13 cellular contexts compared by ENCODE assay signal in the genomic region with DNA sequence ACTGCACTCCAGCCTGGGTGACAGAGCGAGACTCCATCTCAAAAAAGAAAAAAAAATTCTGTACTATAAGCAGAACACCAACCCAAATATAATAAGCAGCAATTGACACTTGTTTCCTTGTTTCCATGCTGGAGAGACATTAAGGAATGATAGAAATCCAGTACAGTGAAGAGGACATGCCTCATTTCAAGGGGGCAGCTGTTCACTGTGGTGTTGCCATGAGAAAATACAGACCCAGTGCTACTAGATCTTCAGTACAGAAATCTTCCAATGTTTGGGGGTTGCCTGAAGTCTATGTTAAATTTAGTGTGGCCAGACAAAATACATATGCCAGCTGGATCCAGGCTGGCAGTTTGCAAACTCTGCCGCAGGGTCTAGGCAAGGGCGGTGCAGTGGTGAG. TPM values are rescaled to one million over a fixed set of nuclear protein-coding genes. Genes with fewer than 3 reads are reported as not detected.
DNase-seq lines count a peak whose midpoint lies in the region; ATAC-seq and TF ChIP-seq lines count a peak whose summit lies in the region.
"Had no signal": no experiment of that assay in that cellular context is flagged by ENCODE, and none has a peak within 500 bp of the region (broad histone marks: within the 10 kb centered on the region; RNA-seq: fewer than 3 reads in every experiment).

No MANE protein-coding gene starts in this region.

- peak overlapping the region; percentile 25 for H3K27ac Mint-ChIP-seq in activated naive CD4-positive, alpha-beta T cell treated with anti-CD3 and anti-CD28 coated beads, Interleukin-2, amount 50 U/mL, for 24 hours
- peak overlapping the region; percentile 48 for H3K27ac Mint-ChIP-seq in activated CD4-positive, alpha-beta memory T cell treated with anti-CD3 and anti-CD28 coated beads, Interleukin-2, amount 10 ng/mL, durations not matched to agents 7 days and 5 days
- peak overlapping the region in 5 of 6 donors; percentile 20 to 97 (median 67) for H3K27ac Mint-ChIP-seq in immature natural killer cell
- H3K27ac Mint-ChIP-seq: progenitor cell of endocrine pancreas had no signal

- peaks cover 0 to 41% (median 19%) of the 10 kb centered on the region in 4 donors for H3K4me1 ChIP-seq in tibial nerve

- peaks cover 85% of the 10 kb centered on the region for H3K4me1 Mint-ChIP-seq in activated naive CD4-positive, alpha-beta T cell treated with anti-CD3 and anti-CD28 coated beads, Interleukin-2, amount 50 U/mL, for 24 hours
- H3K4me1 Mint-ChIP-seq in activated CD4-positive, alpha-beta memory T cell treated with anti-CD3 and anti-CD28 coated beads, Interleukin-2, amount 10 ng/mL, durations not matched to agents 7 days and 5 days: peaks cover 77% of the 10 kb centered on the region
- peaks cover 69 to 80% of the 10 kb centered on the region in 2 donors for H3K4me1 Mint-ChIP-seq in immature natural killer cell

- H3K27me3 Mint-ChIP-seq in activated naive CD4-positive, alpha-beta T cell treated with anti-CD3 and anti-CD28 coated beads, Interleukin-2, amount 50 U/mL, for 24 hours: no peaks in the 10 kb centered on the region
- no peaks in the 10 kb centered on the region for H3K27me3 Mint-ChIP-seq in activated CD4-positive, alpha-beta memory T cell treated with anti-CD3 and anti-CD28 coated beads, Interleukin-2, amount 10 ng/mL, durations not matched to agents 7 days and 5 days
- peaks cover 0 to 4% (median 2%) of the 10 kb centered on the region in 3 donors for H3K27me3 Mint-ChIP-seq in immature natural killer cell (ENCODE audit: low read depth in 3 of 3)

- CTCF ChIA-PET in activated CD4-positive, alpha-beta memory T cell treated with anti-CD3 and anti-CD28 coated beads, Interleukin-2, amount 10 ng/mL, durations not matched to agents 7 days and 5 days (lab: Charles Lee): interaction anchor here (0.6 to 2.3 kb wide), 2 partner anchors 27 to 32 kb away, joined by 3 to 23 read pairs; no protein-coding TSS in a partner anchor

- H3K9me3 Mint-ChIP-seq in activated naive CD4-positive, alpha-beta T cell treated with anti-CD3 and anti-CD28 coated beads, Interleukin-2, amount 50 U/mL, for 24 hours: no peaks in the 10 kb centered on the region
- peaks cover 2% of the 10 kb centered on the region for H3K9me3 Mint-ChIP-seq in activated CD4-positive, alpha-beta memory T cell treated with anti-CD3 and anti-CD28 coated beads, Interleukin-2, amount 10 ng/mL, durations not matched to agents 7 days and 5 days
- H3K9me3 Mint-ChIP-seq in immature natural killer cell: no peaks in the 10 kb centered on the region

- WGBS in tibial nerve, 2 donors: 97% methylated on average over 3 of the region's 3 CpGs

- peak overlapping the region in 3 of 4 donors; percentile 60 to 69 (median 66) for H3K27ac ChIP-seq in tibial nerve
- H3K27ac ChIP-seq: VCaP had no signal

- H3K4me3 Mint-ChIP-seq in activated naive CD4-positive, alpha-beta T cell treated with anti-CD3 and anti-CD28 coated beads, Interleukin-2, amount 50 U/mL, for 24 hours: no peak overlapping the region
- no peak overlapping the region for H3K4me3 Mint-ChIP-seq in activated CD4-positive, alpha-beta memory T cell treated with anti-CD3 and anti-CD28 coated beads, Interleukin-2, amount 10 ng/mL, durations not matched to agents 7 days and 5 days
- no peak overlapping the region for H3K4me3 Mint-ChIP-seq in immature natural killer cell
- H3K4me3 Mint-ChIP-seq: mesothelial cell of epicardium had no signal

- H3K36me3 Mint-ChIP-seq in activated naive CD4-positive, alpha-beta T cell treated with anti-CD3 and anti-CD28 coated beads, Interleukin-2, amount 50 U/mL, for 24 hours: no peaks in the 10 kb centered on the region
- H3K36me3 Mint-ChIP-seq in activated CD4-positive, alpha-beta memory T cell treated with anti-CD3 and anti-CD28 coated beads, Interleukin-2, amount 10 ng/mL, durations not matched to agents 7 days and 5 days (ENCODE audit: low read depth): peaks cover 18% of the 10 kb centered on the region
- H3K36me3 Mint-ChIP-seq in immature natural killer cell: no peaks in the 10 kb centered on the region
- H3K36me3 Mint-ChIP-seq: mesothelial cell of epicardium had no signal

- POLR2A ChIA-PET in activated CD4-positive, alpha-beta memory T cell treated with anti-CD3 and anti-CD28 coated beads, Interleukin-2, amount 10 ng/mL, durations not matched to agents 7 days and 5 days (lab: Charles Lee): interaction anchor here (1.2 to 12.6 kb wide), 4 partner anchors 7 to 117 kb away, joined by 3 to 467 read pairs (median 78); partner anchors contain the start of genes TMSB10 and TRABD2A

- TF ChIP-seq POLR2A in tibial nerve (IDR thresholded peaks at IDR 0.05): no peak

- no peaks in the 10 kb centered on the region for H3K9me3 ChIP-seq in tibial nerve
- H3K9me3 ChIP-seq: gastrocnemius medialis, transverse colon had no signal

- H3K27me3 ChIP-seq in tibial nerve: no peaks in the 10 kb centered on the region
- H3K27me3 ChIP-seq: gastrocnemius medialis, transverse colon had no signal

- no peak for TF ChIP-seq EP300 in tibial nerve (IDR thresholded peaks at IDR 0.05)

- no peak for ATAC-seq in HG02588 (IDR thresholded peaks at IDR 0.05; ENCODE audit: unreplicated experiment)
- no peak for ATAC-seq in HG03342 (IDR thresholded peaks at IDR 0.05; ENCODE audit: unreplicated experiment)
- ATAC-seq in HG03280 (IDR thresholded peaks at IDR 0.05; ENCODE audit: unreplicated experiment): no peak

- H3K4me3 ChIP-seq in tibial nerve: no peak overlapping the region
- H3K4me3 ChIP-seq: gastrocnemius medialis, transverse colon had no signal

- TF ChIP-seq CTCF in tibial nerve (IDR thresholded peaks at IDR 0.05): no peak

- no peaks in the 10 kb centered on the region for H3K36me3 ChIP-seq in tibial nerve
- H3K36me3 ChIP-seq: gastrocnemius medialis, transverse colon had no signal

- DNase-seq in activated naive CD4-positive, alpha-beta T cell treated with anti-CD3 and anti-CD28 coated beads, Interleukin-2, amount 50 U/mL, for 16 hours: no peak
- no peak for DNase-seq in activated CD4-positive, alpha-beta memory T cell treated with anti-CD3 and anti-CD28 coated beads, Interleukin-2, amount 10 ng/mL, durations not matched to agents 7 days and 5 days
- DNase-seq in immature natural killer cell (no peak), tibial nerve (ENCODE audit: low spot score in 2 of 2) (no peak)

RNA-seq across cellular contexts. Expression of gene TMSB10, which starts 6.3 kb away (rescaled TPM):
- total RNA-seq in activated CD4-positive, alpha-beta memory T cell treated with anti-CD3 and anti-CD28 coated beads, Interleukin-2, amount 10 ng/mL, durations not matched to agents 7 days and 5 days: 1,000 to 10,000 TPM; 5,686 to 5,768 TPM
- polyA plus RNA-seq in immature natural killer cell: 1,000 to 10,000 TPM; 4,386 to 7,531 (median 5,397) TPM
- total RNA-seq in tibial nerve: 1,000 to 10,000 TPM; 5,005 to 6,715 (median 5,816) TPM

RNA-seq across cellular contexts. Expression of gene TRABD2A, which starts 18.3 kb away (rescaled TPM):
- total RNA-seq in activated CD4-positive, alpha-beta memory T cell treated with anti-CD3 and anti-CD28 coated beads, Interleukin-2, amount 10 ng/mL, durations not matched to agents 7 days and 5 days: 10 to 100 TPM; 35.9 to 38.3 TPM
- 1 to 10 TPM in 1 of 3 donors, under 1 TPM in 1, not detected in 1; 0.66 to 3.0 TPM for polyA plus RNA-seq in immature natural killer cell
- total RNA-seq in tibial nerve: 1 to 10 TPM in 2 of 4 donors, under 1 TPM in 1, not detected in 1; 0.98 to 6.3 (median 1.7) TPM

Comparison
In these comparisons a context has a peak if more than half of its experiments do, and no peak if none do; other contexts are left out.
1. RNA of gene TRABD2A, which starts 18.3 kb away (total RNA-seq): 35.9 to 38.3 TPM in activated CD4-positive, alpha-beta memory T cell treated with anti-CD3 and anti-CD28 coated beads, Interleukin-2, amount 10 ng/mL, durations not matched to agents 7 days and 5 days; 0.98 to 6.3 TPM in tibial nerve; every median in the first group is over 4 times any median in the second.
2. Peak in every context shown above with its lines, with median percentiles within 50 percentile points of each other: H3K27ac Mint-ChIP-seq.